ENCODE assay signal across 10 cellular contexts in the genomic region with DNA sequence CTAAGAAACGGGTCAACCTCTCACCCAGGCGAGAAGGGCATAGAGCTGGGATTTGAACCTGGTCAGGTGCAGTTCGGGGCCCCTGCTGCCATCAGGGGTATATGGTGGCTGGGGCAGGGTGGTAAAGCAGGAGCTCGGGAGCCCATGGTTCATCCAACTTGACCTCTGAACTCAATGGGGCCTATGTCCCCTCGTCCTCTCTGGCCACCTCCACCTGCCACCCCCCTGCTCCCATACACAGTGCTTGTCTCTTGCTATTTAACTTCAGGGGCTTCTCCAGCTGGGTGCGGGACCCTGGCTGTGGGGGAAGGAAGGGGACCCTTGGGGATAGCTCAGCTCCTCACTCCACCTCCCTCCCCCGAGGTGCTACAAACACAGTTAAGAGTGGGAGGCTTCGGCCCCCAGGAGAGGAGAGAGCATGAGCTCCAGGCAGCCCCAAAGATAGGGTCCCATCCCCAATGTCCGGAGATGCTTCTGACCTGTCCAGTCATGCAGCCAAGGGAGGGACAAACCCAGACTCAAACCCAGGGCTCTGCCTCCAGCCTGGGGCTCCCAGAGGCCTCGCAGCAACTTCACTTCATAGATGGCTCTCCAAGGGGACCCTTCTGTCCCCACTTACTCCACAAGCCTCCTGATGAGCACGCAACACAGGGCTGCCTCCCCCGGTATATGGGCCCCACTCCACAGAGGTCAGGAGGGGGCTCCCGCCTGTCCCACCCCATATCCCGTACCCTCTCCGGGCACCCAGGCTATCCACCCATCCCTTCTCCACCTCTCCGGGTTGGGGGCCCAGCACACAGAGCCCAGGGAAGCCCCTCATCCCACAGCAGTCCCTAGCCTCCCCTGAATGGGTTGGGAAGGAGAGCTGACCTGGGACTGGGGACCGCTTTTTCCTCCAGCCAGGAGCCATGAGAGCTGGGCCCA. TPM values are rescaled to one million over a fixed set of nuclear protein-coding genes. Genes with fewer than 3 reads are reported as not detected.
DNase-seq lines count a peak whose midpoint lies in the region; ATAC-seq, FAIRE-seq and TF ChIP-seq lines count a peak whose summit lies in the region.
"Had no signal": no experiment of that assay in that cellular context is flagged by ENCODE, and none has a peak within 500 bp of the region (broad histone marks: within the 10 kb centered on the region; RNA-seq: fewer than 3 reads in every experiment).

No MANE protein-coding gene starts in this region.

- POLR2A ChIA-PET in GM12878 (lab: Charles Lee): interaction anchor here (0.6 to 7.0 kb wide), 16 partner anchors 9 to 111 kb away, joined by 3 to 128 read pairs (median 6); a partner anchor contains a TSS

- in situ Hi-C loops in GM12878 (cut with MboI): no loop called here

- RAD21 ChIA-PET in GM12878 (lab: Charles Lee; ENCODE audit: unreplicated experiment): interaction anchor here (0.6 to 7.9 kb wide), 26 partner anchors 9 to 111 kb away, joined by 3 to 158 read pairs (median 6); a partner anchor contains a TSS

- SMC1A ChIA-PET in GM12878 (lab: Charles Lee; ENCODE audit: uncharacterized antibody, unreplicated experiment): interaction anchor here (0.7 to 12.5 kb wide), 16 partner anchors 9 to 112 kb away, joined by 3 to 203 read pairs (median 8); a partner anchor contains a TSS

- ATAC-seq in GM18909 (IDR thresholded peaks at IDR 0.05; ENCODE audit: poor library complexity, unreplicated experiment) (peak; percentile 6), HG03025 (IDR thresholded peaks at IDR 0.05; ENCODE audit: low FRiP score, unreplicated experiment) (peak; percentile 20), GM12878 (peak; percentile 24)
- no peak for ATAC-seq in stimulated activated naive B cell treated with anti-CD40 and anti-IgM and Interleukin-4, amounts not matched to agents 10 μg/mL and 1 μg/mL and 100 μg/mL, for 72 hours (replicated peaks)
- ATAC-seq: foreskin keratinocyte had no signal

- H3K9me3 ChIP-seq in GM12878 (replicated peaks; ENCODE audit: control insufficient read depth, insufficient read depth, low read length): peaks cover 2% of the 10 kb centered on the region; the same call in 2 of the 3 replicates

- H3K4me3 Mint-ChIP-seq in stimulated activated naive B cell treated with anti-CD40 and anti-IgM and Interleukin-4, amounts not matched to agents 10 μg/mL and 1 μg/mL and 100 μg/mL, for 72 hours: peak overlapping the region; percentile 66 to 72

- H3K36me3 ChIP-seq in GM12878 (ENCODE audit: control insufficient read depth in 2 of 2, insufficient read depth in 2 of 2, low read length in 1 of 2): peaks cover 0 to 3% of the 10 kb centered on the region in 2 experiments

- H3K27ac ChIP-seq in GM12878 (ENCODE audit: control insufficient read depth, insufficient read depth): peak overlapping the region; percentile 94
- H3K27ac ChIP-seq: foreskin keratinocyte had no signal

- TF ChIP-seq RAD21 in GM12878 (IDR thresholded peaks at IDR 0.05; ENCODE audit: insufficient read depth, low read depth, low read length): no peak

- H3K79me2 ChIP-seq in GM12878 (ENCODE audit: control insufficient read depth, insufficient read depth, low read length): peaks cover 59% of the 10 kb centered on the region

- no peaks in the 10 kb centered on the region for H3K36me3 Mint-ChIP-seq in stimulated activated naive B cell treated with anti-CD40 and anti-IgM and Interleukin-4, amounts not matched to agents 10 μg/mL and 1 μg/mL and 100 μg/mL, for 72 hours

- BruUV-seq in GM12878 (replicated peaks; lab: Mats Ljungman, UMichigan): TSS peak; percentile 57

- peaks cover 31% of the 10 kb centered on the region for H3K4me1 ChIP-seq in GM12878 (ENCODE audit: control insufficient read depth, insufficient read depth, low read length)
- H3K4me1 ChIP-seq: foreskin keratinocyte had no signal

- TF ChIP-seq EP300 in GM12878 (IDR thresholded peaks at IDR 0.05; ENCODE audit: borderline replicate concordance in 1 of 2, control insufficient read depth in 1 of 2, low read depth in 2 of 2, low read length in 2 of 2): no peak

- intact Hi-C loops in GM12878 (cut with micrococcal nuclease; ENCODE audit: unreplicated experiment): loop anchor here (5.0 to 10.0 kb wide), 2 partner anchors 46 to 72 kb away; no protein-coding TSS in a partner anchor

- H3K27ac Mint-ChIP-seq in stimulated activated naive B cell treated with anti-CD40 and anti-IgM and Interleukin-4, amounts not matched to agents 10 μg/mL and 1 μg/mL and 100 μg/mL, for 72 hours: peak overlapping the region; percentile 49

- H3K9ac ChIP-seq in GM12878 (ENCODE audit: control insufficient read depth, insufficient read depth, low read length): peak overlapping the region; percentile 88

- H3K9me3 Mint-ChIP-seq in stimulated activated naive B cell treated with anti-CD40 and anti-IgM and Interleukin-4, amounts not matched to agents 10 μg/mL and 1 μg/mL and 100 μg/mL, for 72 hours: peaks cover 0 to 7% of the 10 kb centered on the region in 2 donors

- H3K27me3 Mint-ChIP-seq in stimulated activated naive B cell treated with anti-CD40 and anti-IgM and Interleukin-4, amounts not matched to agents 10 μg/mL and 1 μg/mL and 100 μg/mL, for 72 hours: peaks cover 26 to 37% of the 10 kb centered on the region in 2 donors

- H3K4me3 ChIP-seq in GM12878: peak overlapping the region; percentile 99

- H3K4me2 ChIP-seq in GM12878 (ENCODE audit: control insufficient read depth, insufficient read depth): peak overlapping the region; percentile 82

- no peak for TF ChIP-seq POLR2A in GM12878 (IDR thresholded peaks at IDR 0.05; ENCODE audit: low read depth, low read length)

- H3K4me1 Mint-ChIP-seq in stimulated activated naive B cell treated with anti-CD40 and anti-IgM and Interleukin-4, amounts not matched to agents 10 μg/mL and 1 μg/mL and 100 μg/mL, for 72 hours: peaks cover 8 to 18% of the 10 kb centered on the region in 2 donors

- DNase-seq in GM12878 (ENCODE audit: low read depth, low spot score) (no peak), NCI-H2029 treated with DMSO at 0.1 percent for 48 hours (lab: John Stamatoyannopoulos, UW) (no peak), NCI-H226 (no peak), NCI-H748 (lab: John Stamatoyannopoulos, UW; ENCODE audit: unreplicated experiment) (no peak)
- DNase-seq in stimulated activated naive B cell treated with anti-CD40 and anti-IgM and Interleukin-4, amounts not matched to agents 10 μg/mL and 1 μg/mL and 100 μg/mL, for 72 hours: no peak
- DNase-seq: foreskin keratinocyte, NCI-H524 had no signal

- FAIRE-seq in GM12878 (lab: Jason Lieb, UNC): peak; percentile 27

- CTCF ChIA-PET in GM12878 (lab: Yijun Ruan, JAX): interaction anchor here (0.6 to 7.1 kb wide), 22 partner anchors 8 to 293 kb away, joined by 3 to 116 read pairs (median 6); a partner anchor contains a TSS

- H3K27me3 ChIP-seq in GM12878 (replicated peaks in 1 of 2; ENCODE audit: control insufficient read depth in 2 of 2, insufficient read depth in 2 of 2, low read length in 1 of 2): no peaks in the 10 kb centered on the region

- no peak overlapping the region for H2AFZ ChIP-seq in GM12878 (ENCODE audit: control insufficient read depth, low read depth, low read length)

- H4K20me1 ChIP-seq in GM12878 (ENCODE audit: control insufficient read depth, insufficient read depth): peaks cover 2% of the 10 kb centered on the region; the same call in 1 of the 2 replicates

- 2% methylated on average over 17 of the region's 17 CpGs for WGBS in GM12878 (ENCODE audit: insufficient coverage, insufficient replicate concordance, low lambda C conversion rate, missing lambda C conversion rate)

- TF ChIP-seq CTCF in GM12878 (IDR thresholded peaks at IDR 0.05 in 2 of 3, conservative IDR thresholded peaks at IDR 0.05 in 1 of 3; ENCODE audit: control insufficient read depth in 2 of 3, extremely low read depth in 1 of 3, insufficient read depth in 1 of 3, low read depth in 3 of 3, low read length in 3 of 3): no peak

RNA-seq across cellular contexts. Expression of a gene that starts 0.7 kb away (rescaled TPM):
- 55.9 and 64.1 TPM in 2 replicates for total RNA-seq in GM12878 (2013; cell fraction: nucleolus; rRNA removed)
- 12.4 and 14.8 TPM in 2 replicates for total RNA-seq in GM12878 (2014; rRNA removed)
- total RNA-seq in GM12878 (2014; rRNA removed; fragmentation: Illumina TruSeq; extraction: Trizol): 11.7 and 14.3 TPM in 2 replicates
- 86.8 and 91.9 TPM in 2 replicates for total RNA-seq in GM12878 (2021)
- 28.0 TPM for polyA plus RNA-seq in GM12878 (2011; ENCODE audit: low read depth)
- polyA plus RNA-seq in GM12878 (2011; rRNA removed): 27.7 and 91.9 TPM in 2 replicates
- polyA plus RNA-seq in GM12878 (2011; cell fraction: cytosol; rRNA removed): 89.5 and 131 TPM in 2 replicates
- 145 TPM in 2 replicates for polyA plus RNA-seq in GM12878 (2011; cell fraction: nucleus; rRNA removed)
- 50.5 and 64.7 TPM in 2 replicates for polyA plus RNA-seq in GM12878 (2012)
- 24.3 and 56.0 TPM in 2 replicates for polyA plus RNA-seq in GM12878 (2014; fragmentation: Illumina TruSeq; extraction: Trizol)
- polyA plus RNA-seq in GM12878 (2014; fragmentation: Nextera tagmentation; extraction: Ambion mirVana): 10 to 100 TPM; 10.2 TPM
- polyA plus RNA-seq in GM12878 (2014; rRNA removed): 46.1 and 56.0 TPM in 2 replicates
- 100 to 1,000 TPM; 119 to 120 TPM for polyA plus RNA-seq in GM12878 (2016; fragmentation: Nextera tagmentation; extraction: Ambion mirVana)
- polyA minus RNA-seq in GM12878 (2011; rRNA and poly(A)+ RNA removed): 34.5 and 58.6 TPM in 2 replicates
- polyA minus RNA-seq in GM12878 (2011; cell fraction: cytosol; rRNA and poly(A)+ RNA removed): 47.5 and 49.2 TPM in 2 replicates
- 19.7 and 32.2 TPM in 2 replicates for polyA minus RNA-seq in GM12878 (2011; cell fraction: nucleus; rRNA and poly(A)+ RNA removed)
- total RNA-seq: G401 had no signal

RNA-seq across cellular contexts. Expression of a gene that starts 39.0 kb away (rescaled TPM):
- 23.7 and 26.2 TPM in 2 replicates for total RNA-seq in GM12878 (2013; cell fraction: nucleolus; rRNA removed)
- 1.1 and 1.3 TPM in 2 replicates for total RNA-seq in GM12878 (2014; rRNA removed)
- 1.6 and 1.7 TPM in 2 replicates for total RNA-seq in GM12878 (2014; rRNA removed; fragmentation: Illumina TruSeq; extraction: Trizol)
- total RNA-seq in GM12878 (2021): 2.1 and 2.4 TPM in 2 replicates
- 2.3 TPM for polyA plus RNA-seq in GM12878 (2011; ENCODE audit: low read depth)
- polyA plus RNA-seq in GM12878 (2011; rRNA removed): 3.9 and 4.1 TPM in 2 replicates
- polyA plus RNA-seq in GM12878 (2011; cell fraction: cytosol; rRNA removed): 4.7 and 5.2 TPM in 2 replicates
- polyA plus RNA-seq in GM12878 (2011; cell fraction: nucleus; rRNA removed): 23.6 and 35.1 TPM in 2 replicates
- 3.4 and 3.7 TPM in 2 replicates for polyA plus RNA-seq in GM12878 (2012)
- 1.1 and 1.5 TPM in 2 replicates for polyA plus RNA-seq in GM12878 (2014; fragmentation: Illumina TruSeq; extraction: Trizol)
- polyA plus RNA-seq in GM12878 (2014; fragmentation: Nextera tagmentation; extraction: Ambion mirVana): under 1 TPM; 0.16 to 0.18 TPM
- polyA plus RNA-seq in GM12878 (2014; rRNA removed): 2.5 and 2.7 TPM in 2 replicates
- polyA plus RNA-seq in GM12878 (2016; fragmentation: Nextera tagmentation; extraction: Ambion mirVana): 1 to 10 TPM in 1 of 2 experiments, under 1 TPM in 1; 0.99 to 1.1 TPM
- 5.9 and 8.9 TPM in 2 replicates for polyA minus RNA-seq in GM12878 (2011; rRNA and poly(A)+ RNA removed)
- polyA minus RNA-seq in GM12878 (2011; cell fraction: cytosol; rRNA and poly(A)+ RNA removed): 2.8 and 4.1 TPM in 2 replicates
- polyA minus RNA-seq in GM12878 (2011; cell fraction: nucleus; rRNA and poly(A)+ RNA removed): 14.0 and 16.0 TPM in 2 replicates

RNA-seq across cellular contexts. Expression of a gene that starts 39.5 kb away (rescaled TPM):
- total RNA-seq in GM12878 (2013; cell fraction: nucleolus; rRNA removed): 4.0 TPM in 2 replicates
- total RNA-seq in GM12878 (2014; rRNA removed) (0.06 TPM in 1 of 2 replicates, not detected in the other), GM12878 (2014; rRNA removed; fragmentation: Illumina TruSeq; extraction: Trizol) (not detected in 2 replicates), GM12878 (2021) (0.19 and 0.31 TPM in 2 replicates)
- 0.21 TPM for polyA plus RNA-seq in GM12878 (2011; ENCODE audit: low read depth)
- polyA plus RNA-seq in GM12878 (2011; rRNA removed) (0.55 and 0.69 TPM in 2 replicates), GM12878 (2014; fragmentation: Illumina TruSeq; extraction: Trizol) (not detected in 2 replicates), GM12878 (2014; fragmentation: Nextera tagmentation; extraction: Ambion mirVana) (not detected), GM12878 (2014; rRNA removed) (0.03 TPM in 1 of 2 replicates, not detected in the other), GM12878 (2016; fragmentation: Nextera tagmentation; extraction: Ambion mirVana) (under 1 TPM in 1 of 2 experiments, not detected in 1; 0.07 TPM)
- polyA plus RNA-seq in GM12878 (2011; cell fraction: cytosol; rRNA removed): 0.82 and 1.3 TPM in 2 replicates
- polyA plus RNA-seq in GM12878 (2011; cell fraction: nucleus; rRNA removed): 3.8 and 6.0 TPM in 2 replicates
- 0.57 and 1.00 TPM in 2 replicates for polyA plus RNA-seq in GM12878 (2012)
- polyA minus RNA-seq in GM12878 (2011; rRNA and poly(A)+ RNA removed): 0.82 and 1.1 TPM in 2 replicates
- 0.31 TPM in 1 of 2 replicates, not detected in the other for polyA minus RNA-seq in GM12878 (2011; cell fraction: cytosol; rRNA and poly(A)+ RNA removed)
- 1.8 TPM in 2 replicates for polyA minus RNA-seq in GM12878 (2011; cell fraction: nucleus; rRNA and poly(A)+ RNA removed)
- total RNA-seq: foreskin keratinocyte, G401 had no signal
- polyA plus RNA-seq: foreskin keratinocyte had no signal

Comparison
In these comparisons a context has a peak if more than half of its experiments do, and no peak if none do; other contexts are left out.
1. ATAC-seq: peak in GM18909 (single experiment), HG03025 (single experiment) and GM12878 (single experiment); none in stimulated activated naive B cell treated with anti-CD40 and anti-IgM and Interleukin-4, amounts not matched to agents 10 μg/mL and 1 μg/mL and 100 μg/mL, for 72 hours (0 of 2).